In genomic region chr12:130847097-130847496, GRCh38 we compare ENCODE assay signal across 19 cellular contexts. TPM values are rescaled to one million over a fixed set of nuclear protein-coding genes. Genes with fewer than 3 reads are reported as not detected.
DNase-seq lines count a peak whose midpoint lies in the region; ATAC-seq and TF ChIP-seq lines count a peak whose summit lies in the region.
"Had no signal": no experiment of that assay in that cellular context is flagged by ENCODE, and none has a peak within 500 bp of the region (broad histone marks: within the 10 kb centered on the region; RNA-seq: fewer than 3 reads in every experiment).

No MANE protein-coding gene starts in this region.

- H3K9me3 ChIP-seq in right atrium auricular region (peaks cover 0 to 3% of the 10 kb centered on the region in 2 donors), upper lobe of right lung (no peaks in the 10 kb centered on the region)
- H3K9me3 ChIP-seq: breast epithelium had no signal

- no peaks in the 10 kb centered on the region for H3K27me3 Mint-ChIP-seq in WTC11 (ENCODE audit: low read depth)
- H3K27me3 Mint-ChIP-seq: activated CD8-positive, alpha-beta T cell treated with anti-CD3 and anti-CD28 coated beads for 36 hours had no signal

- H3K4me3 ChIP-seq in right atrium auricular region: no peak overlapping the region
- H3K4me3 ChIP-seq in skeletal muscle cell (ENCODE audit: low read depth, low read length): no peak overlapping the region
- H3K4me3 ChIP-seq in upper lobe of right lung: no peak overlapping the region
- H3K4me3 ChIP-seq: breast epithelium had no signal

- POLR2A ChIA-PET in WTC11 (lab: Charles Lee): no interaction called here

- H3K27ac Mint-ChIP-seq in WTC11: peak overlapping the region; percentile 9
- H3K27ac Mint-ChIP-seq: activated B cell treated with CpG ODN at 0.5 μM for 24 hours; activated CD8-positive, alpha-beta T cell treated with anti-CD3 and anti-CD28 coated beads for 36 hours; activated naive CD8-positive, alpha-beta T cell treated with anti-CD3 and anti-CD28 coated beads, Interleukin-2, amount 10 ng/mL, durations not matched to agents 7 days and 5 days had no signal

- ATAC-seq in WTC11 (no peak), upper lobe of right lung (no peak), HG03196 (IDR thresholded peaks at IDR 0.05; ENCODE audit: unreplicated experiment) (no peak)
- ATAC-seq: activated CD8-positive, alpha-beta T cell treated with anti-CD3 and anti-CD28 coated beads for 36 hours; activated T-cell treated with anti-CD3 and anti-CD28 coated beads, Interleukin-2, amount 50 U/mL, for 4 hours; HCT116; naive thymus-derived CD4-positive, alpha-beta T cell; stimulated activated naive CD8-positive, alpha-beta T cell treated with anti-CD3 and anti-CD28 coated beads, Interleukin-15, Interleukin-2, amounts not matched to agents 100 U/mL and 50 U/mL, for 24 hours had no signal

- peaks cover 0 to 3% of the 10 kb centered on the region in 2 donors for H3K4me1 ChIP-seq in right atrium auricular region
- H3K4me1 ChIP-seq in upper lobe of right lung: no peaks in the 10 kb centered on the region
- H3K4me1 ChIP-seq: breast epithelium had no signal

- peaks cover 14% of the 10 kb centered on the region for H3K4me1 Mint-ChIP-seq in WTC11
- H3K4me1 Mint-ChIP-seq: activated B cell treated with CpG ODN at 0.5 μM for 24 hours; activated naive CD8-positive, alpha-beta T cell treated with anti-CD3 and anti-CD28 coated beads, Interleukin-2, amount 10 ng/mL, durations not matched to agents 7 days and 5 days had no signal

- H3K36me3 ChIP-seq in right atrium auricular region (no peaks in the 10 kb centered on the region), upper lobe of right lung (no peaks in the 10 kb centered on the region)
- H3K36me3 ChIP-seq: breast epithelium had no signal

- H3K27me3 ChIP-seq in right atrium auricular region (no peaks in the 10 kb centered on the region), upper lobe of right lung (no peaks in the 10 kb centered on the region)
- H3K27me3 ChIP-seq: breast epithelium had no signal

- CTCF ChIA-PET in WTC11 (lab: Charles Lee): no interaction called here

- no peak overlapping the region for H3K4me3 Mint-ChIP-seq in WTC11
- H3K4me3 Mint-ChIP-seq: activated B cell treated with CpG ODN at 0.5 μM for 24 hours; activated CD8-positive, alpha-beta T cell treated with anti-CD3 and anti-CD28 coated beads for 36 hours; activated naive CD8-positive, alpha-beta T cell treated with anti-CD3 and anti-CD28 coated beads, Interleukin-2, amount 10 ng/mL, durations not matched to agents 7 days and 5 days; activated T-cell treated with anti-CD3 and anti-CD28 coated beads, Interleukin-2, amount 50 U/mL, for 4 hours; naive thymus-derived CD4-positive, alpha-beta T cell had no signal

- H3K27ac ChIP-seq in right atrium auricular region: peak overlapping the region; percentile 51 to 71
- no peak overlapping the region for H3K27ac ChIP-seq in upper lobe of right lung
- H3K27ac ChIP-seq: breast epithelium, KMS-11 had no signal

- DNase-seq in EH (ENCODE audit: low read depth) (peak; percentile 60), WTC11 (ENCODE audit: low spot score) (no peak), right atrium auricular region (ENCODE audit: low spot score) (no peak), skeletal muscle cell (ENCODE audit: low read depth) (peak; percentile 73), upper lobe of right lung (no peak), NCI-H1694 treated with DMSO at 0.1 percent for 48 hours (lab: John Stamatoyannopoulos, UW) (no peak)
- DNase-seq: activated B cell treated with CpG ODN at 0.5 μM for 24 hours; activated CD8-positive, alpha-beta T cell treated with anti-CD3 and anti-CD28 coated beads for 36 hours; activated naive CD8-positive, alpha-beta T cell treated with anti-CD3 and anti-CD28 coated beads, Interleukin-2, amount 10 ng/mL, durations not matched to agents 7 days and 5 days; activated T-cell treated with anti-CD3 and anti-CD28 coated beads, Interleukin-2, amount 50 U/mL, for 4 hours; COR-L47; naive thymus-derived CD4-positive, alpha-beta T cell; NCI-H524; stimulated activated naive CD8-positive, alpha-beta T cell treated with anti-CD3 and anti-CD28 coated beads, Interleukin-15, Interleukin-2, amounts not matched to agents 100 U/mL and 50 U/mL, for 24 hours; T-helper 2 cell had no signal

- H3K36me3 Mint-ChIP-seq in WTC11: peaks cover 6% of the 10 kb centered on the region
- H3K36me3 Mint-ChIP-seq: activated naive CD8-positive, alpha-beta T cell treated with anti-CD3 and anti-CD28 coated beads, Interleukin-2, amount 10 ng/mL, durations not matched to agents 7 days and 5 days; naive thymus-derived CD4-positive, alpha-beta T cell had no signal

- no peak for TF ChIP-seq CTCF in WTC11 (IDR thresholded peaks at IDR 0.05)
- TF ChIP-seq CTCF in right atrium auricular region (IDR thresholded peaks at IDR 0.05): no peak
- TF ChIP-seq CTCF in upper lobe of right lung (IDR thresholded peaks at IDR 0.05): no peak

- peaks cover 13% of the 10 kb centered on the region for H3K9me3 Mint-ChIP-seq in WTC11
- H3K9me3 Mint-ChIP-seq: activated B cell treated with CpG ODN at 0.5 μM for 24 hours; activated CD8-positive, alpha-beta T cell treated with anti-CD3 and anti-CD28 coated beads for 36 hours; activated T-cell treated with anti-CD3 and anti-CD28 coated beads, Interleukin-2, amount 50 U/mL, for 4 hours had no signal

- intact Hi-C loops in upper lobe of right lung (cut with DNase I): no loop called here

TF ChIP-seq in WTC11, 78 proteins besides CTCF, POLR2A, EP300 and RAD21:
- no peak for TF ChIP-seq GABPB1 (CRISPR knock-in tag; IDR thresholded peaks at IDR 0.05)
- TF ChIP-seq FOXK1 (CRISPR knock-in tag; IDR thresholded peaks at IDR 0.05): no peak
- TF ChIP-seq AR (CRISPR knock-in tag; IDR thresholded peaks at IDR 0.05): no peak
- TF ChIP-seq NFE2L1 (CRISPR knock-in tag; IDR thresholded peaks at IDR 0.05): no peak
- no peak for TF ChIP-seq ELF4 (CRISPR knock-in tag; IDR thresholded peaks at IDR 0.05; ENCODE audit: low read depth)
- no peak for TF ChIP-seq E2F5 (CRISPR knock-in tag; IDR thresholded peaks at IDR 0.05)
- TF ChIP-seq ZNF232 (CRISPR knock-in tag; IDR thresholded peaks at IDR 0.05): no peak
- TF ChIP-seq FOXP4 (CRISPR knock-in tag; IDR thresholded peaks at IDR 0.05): no peak
- TF ChIP-seq ZNF512 (CRISPR knock-in tag; IDR thresholded peaks at IDR 0.05; ENCODE audit: borderline replicate concordance): no peak

RNA-seq across cellular contexts. Expression of gene STX2, which starts 8.0 kb away (rescaled TPM):
- total RNA-seq in WTC11 (2021) (21.1 to 23.2 TPM (median 22.7 TPM) in 3 replicates), right atrium auricular region (10 to 100 TPM; 24.5 to 26.3 TPM), upper lobe of right lung (23.6 TPM)

RNA-seq across cellular contexts. Expression of gene RAN, which starts 24.8 kb away (rescaled TPM):
- 1,744 to 1,783 TPM (median 1,745 TPM) in 3 replicates for total RNA-seq in WTC11 (2021)
- 100 to 1,000 TPM; 122 to 156 TPM for total RNA-seq in right atrium auricular region
- total RNA-seq in upper lobe of right lung: 310 TPM

Comparison
In these comparisons a context has a peak if more than half of its experiments do, and no peak if none do; other contexts are left out.
1. DNase-seq: peak in EH (single experiment) and skeletal muscle cell (single experiment); none in WTC11 (single experiment), right atrium auricular region (single experiment), upper lobe of right lung (single experiment) and NCI-H1694 treated with DMSO at 0.1 percent for 48 hours (single experiment).